Comparison of ENCODE assay signal across 8 cellular contexts in genomic region chr2:14634885-14635871, GRCh38. TPM values are rescaled to one million over a fixed set of nuclear protein-coding genes. Genes with fewer than 3 reads are reported as not detected.
A peak's percentile ranks its signal among the peaks of the same experiment; 100 is the strongest.
DNase-seq lines count a peak whose midpoint lies in the region; ATAC-seq and TF ChIP-seq lines count a peak whose summit lies in the region.

No MANE protein-coding gene starts in this region.

- peak overlapping the region; percentile 97 for H3K9ac ChIP-seq in endocrine pancreas (ENCODE audit: control insufficient read depth, insufficient read depth, low read length)

- peak; percentile 14 for DNase-seq in stimulated activated CD4-positive, alpha-beta T cell treated with anti-CD3 and anti-CD28 coated beads, Interleukin-15, amount 100 ng/mL, for 24 hours
- no peak for DNase-seq in stimulated activated CD4-positive, alpha-beta T cell treated with anti-CD3 and anti-CD28 coated beads, Interleukin-2, amount 100 ng/mL, for 24 hours
- DNase-seq in NCI-H774 (lab: John Stamatoyannopoulos, UW) (peak; percentile 79), lung (ENCODE audit: low spot score) (peak; percentile 75), tibial artery (peak; percentile 55 to 80), NOMO-1 (lab: John Stamatoyannopoulos, UW; ENCODE audit: unreplicated experiment in 2 of 2) (no peak)
- no peak for DNase-seq in stimulated activated CD4-positive, alpha-beta T cell treated with anti-CD3 and anti-CD28 coated beads, Interleukin-12 subunit alpha, Interleukin-12 subunit beta, amount 100 ng/mL, for 4 hours

- peak overlapping the region in 1 of 2 donors; percentile 87 for H3K27ac ChIP-seq in lung (ENCODE audit: low read depth in 1 of 2, low read length in 1 of 2)
- H3K27ac ChIP-seq in tibial artery: peak overlapping the region; percentile 71 to 72

- intact Hi-C loops in tibial artery (cut with DNase I; ENCODE audit: low total_unique reads): no loop called here

- H3K9me3 ChIP-seq in endocrine pancreas (ENCODE audit: control insufficient read depth, low read length) (no peaks in the 10 kb centered on the region), lung (ENCODE audit: control insufficient read depth in 2 of 2, insufficient read depth in 1 of 2, low read length in 1 of 2) (no peaks in the 10 kb centered on the region), tibial artery (no peaks in the 10 kb centered on the region)

- H3K36me3 ChIP-seq in endocrine pancreas (ENCODE audit: control insufficient read depth, insufficient read depth, low read length) (no peaks in the 10 kb centered on the region), lung (ENCODE audit: control insufficient read depth in 2 of 2, insufficient read depth in 2 of 2, low read length in 2 of 2) (no peaks in the 10 kb centered on the region), tibial artery (no peaks in the 10 kb centered on the region)

- H3K4me3 ChIP-seq in endocrine pancreas (ENCODE audit: control insufficient read depth, insufficient read depth, low read length) (peak overlapping the region; percentile 93), lung (peak overlapping the region; percentile 45), tibial artery (peak overlapping the region; percentile 48 to 64)

- WGBS in lung, 2 donors: 1 to 2% methylated on average over 65 to 68 of the region's 68 CpGs

- no peaks in the 10 kb centered on the region for H3K27me3 ChIP-seq in endocrine pancreas (ENCODE audit: control insufficient read depth, insufficient read depth, low read length)
- H3K27me3 ChIP-seq in lung (ENCODE audit: control insufficient read depth, insufficient read depth): no peaks in the 10 kb centered on the region
- peaks cover 0 to 47% of the 10 kb centered on the region in 2 donors for H3K27me3 ChIP-seq in tibial artery

- TF ChIP-seq CTCF in lung (IDR thresholded peaks at IDR 0.05; ENCODE audit: control extremely low read depth, extremely low read depth) (no peak), tibial artery (IDR thresholded peaks at IDR 0.05) (no peak)

- peak; percentile 28 for ATAC-seq in lung (ENCODE audit: insufficient read depth, low FRiP score)

- H3K4me1 ChIP-seq in endocrine pancreas (ENCODE audit: control insufficient read depth, insufficient read depth, low read length): peaks cover 10% of the 10 kb centered on the region
- H3K4me1 ChIP-seq in lung (ENCODE audit: control insufficient read depth in 2 of 2, insufficient read depth in 2 of 2, low read length in 2 of 2): peaks cover 5% of the 10 kb centered on the region in 2 donors
- H3K4me1 ChIP-seq in tibial artery: peaks cover 0 to 44% (median 29%) of the 10 kb centered on the region in 4 donors

RNA-seq across cellular contexts. Expression of gene LRATD1, which starts 2.7 kb away (rescaled TPM):
- 10 to 100 TPM; 11.0 to 23.0 TPM for total RNA-seq in lung
- 1 to 10 TPM; 3.7 to 7.1 TPM for polyA plus RNA-seq in lung

Comparison
In these comparisons a context has a peak if more than half of its experiments do, and no peak if none do; other contexts are left out.
1. DNase-seq: peak in stimulated activated CD4-positive, alpha-beta T cell treated with anti-CD3 and anti-CD28 coated beads, Interleukin-15, amount 100 ng/mL, for 24 hours (single experiment), NCI-H774 (single experiment), lung (single experiment) and tibial artery (2 of 2); none in stimulated activated CD4-positive, alpha-beta T cell treated with anti-CD3 and anti-CD28 coated beads, Interleukin-2, amount 100 ng/mL, for 24 hours (0 of 2), stimulated activated CD4-positive, alpha-beta T cell treated with anti-CD3 and anti-CD28 coated beads, Interleukin-12 subunit alpha, Interleukin-12 subunit beta, amount 100 ng/mL, for 4 hours (single experiment) and NOMO-1 (0 of 2).
2. Peak in every context shown above with its lines, with median percentiles within 50 percentile points of each other: H3K4me3 ChIP-seq.